8 cellular contexts compared by ENCODE assay signal in the genomic region with DNA sequence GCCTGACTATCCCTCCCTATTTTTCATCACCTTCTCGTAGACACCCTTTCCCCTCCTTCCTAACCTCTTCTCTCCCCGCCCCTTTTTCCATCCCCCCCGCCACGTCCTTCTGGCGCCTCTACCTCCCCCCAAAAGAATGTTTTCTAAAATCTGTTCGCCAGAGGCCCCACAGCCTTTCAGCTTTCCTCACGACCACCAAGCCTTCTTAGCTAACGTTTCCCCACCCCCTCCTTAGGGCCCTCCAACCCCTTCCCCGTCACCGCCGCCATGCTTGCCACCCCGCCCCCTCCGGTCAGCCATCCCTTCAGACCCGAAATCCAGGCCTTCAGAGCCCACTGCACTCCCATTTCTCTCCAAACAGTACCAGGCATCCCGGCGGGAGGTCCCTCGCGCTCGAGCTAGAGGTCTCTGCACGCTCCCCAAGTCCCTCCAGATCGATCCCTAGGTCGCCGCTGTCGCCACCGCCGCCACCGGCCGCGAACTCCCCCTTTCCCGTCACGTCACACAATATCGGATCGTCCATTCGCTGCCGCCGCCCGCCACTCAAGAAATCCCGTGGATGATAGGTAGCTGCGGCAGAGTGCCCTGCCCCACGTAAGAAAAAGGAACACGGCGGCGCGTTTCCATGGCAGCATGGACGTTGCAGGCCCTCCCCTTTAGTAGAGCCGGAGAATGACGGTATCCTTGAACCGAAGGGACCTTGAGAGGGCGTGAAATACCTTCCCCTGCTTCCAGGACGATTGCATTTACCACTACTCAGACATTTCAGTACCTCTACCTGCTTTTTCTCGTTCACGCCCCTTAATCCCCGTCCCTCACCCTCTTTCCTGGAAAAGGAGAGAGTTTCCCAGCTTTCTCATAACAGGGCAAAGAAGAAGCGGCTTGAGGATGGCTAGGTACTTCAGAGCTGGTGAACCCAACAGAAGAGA. TPM values are rescaled to one million over a fixed set of nuclear protein-coding genes. Genes with fewer than 3 reads are reported as not detected.
A peak's percentile ranks its signal among the peaks of the same experiment; 100 is the strongest.
DNase-seq lines count a peak whose midpoint lies in the region; ATAC-seq and FAIRE-seq lines count a peak whose summit lies in the region.

A gene with protein sequence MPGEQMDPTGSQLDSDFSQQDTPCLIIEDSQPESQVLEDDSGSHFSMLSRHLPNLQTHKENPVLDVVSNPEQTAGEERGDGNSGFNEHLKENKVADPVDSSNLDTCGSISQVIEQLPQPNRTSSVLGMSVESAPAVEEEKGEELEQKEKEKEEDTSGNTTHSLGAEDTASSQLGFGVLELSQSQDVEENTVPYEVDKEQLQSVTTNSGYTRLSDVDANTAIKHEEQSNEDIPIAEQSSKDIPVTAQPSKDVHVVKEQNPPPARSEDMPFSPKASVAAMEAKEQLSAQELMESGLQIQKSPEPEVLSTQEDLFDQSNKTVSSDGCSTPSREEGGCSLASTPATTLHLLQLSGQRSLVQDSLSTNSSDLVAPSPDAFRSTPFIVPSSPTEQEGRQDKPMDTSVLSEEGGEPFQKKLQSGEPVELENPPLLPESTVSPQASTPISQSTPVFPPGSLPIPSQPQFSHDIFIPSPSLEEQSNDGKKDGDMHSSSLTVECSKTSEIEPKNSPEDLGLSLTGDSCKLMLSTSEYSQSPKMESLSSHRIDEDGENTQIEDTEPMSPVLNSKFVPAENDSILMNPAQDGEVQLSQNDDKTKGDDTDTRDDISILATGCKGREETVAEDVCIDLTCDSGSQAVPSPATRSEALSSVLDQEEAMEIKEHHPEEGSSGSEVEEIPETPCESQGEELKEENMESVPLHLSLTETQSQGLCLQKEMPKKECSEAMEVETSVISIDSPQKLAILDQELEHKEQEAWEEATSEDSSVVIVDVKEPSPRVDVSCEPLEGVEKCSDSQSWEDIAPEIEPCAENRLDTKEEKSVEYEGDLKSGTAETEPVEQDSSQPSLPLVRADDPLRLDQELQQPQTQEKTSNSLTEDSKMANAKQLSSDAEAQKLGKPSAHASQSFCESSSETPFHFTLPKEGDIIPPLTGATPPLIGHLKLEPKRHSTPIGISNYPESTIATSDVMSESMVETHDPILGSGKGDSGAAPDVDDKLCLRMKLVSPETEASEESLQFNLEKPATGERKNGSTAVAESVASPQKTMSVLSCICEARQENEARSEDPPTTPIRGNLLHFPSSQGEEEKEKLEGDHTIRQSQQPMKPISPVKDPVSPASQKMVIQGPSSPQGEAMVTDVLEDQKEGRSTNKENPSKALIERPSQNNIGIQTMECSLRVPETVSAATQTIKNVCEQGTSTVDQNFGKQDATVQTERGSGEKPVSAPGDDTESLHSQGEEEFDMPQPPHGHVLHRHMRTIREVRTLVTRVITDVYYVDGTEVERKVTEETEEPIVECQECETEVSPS (N-terminal part only) (minus strand): TSS at position 484 of the 929 bp plus-strand sequence. CDS start 113 bp downstream, at position 371.

- H3K27ac ChIP-seq in KOPT-K1 (ENCODE audit: low read depth, low read length, poor library complexity, severe bottlenecking) (peak within 1 kb of the TSS; percentile 53), esophagus (ENCODE audit: low read depth in 2 of 2, low read length in 1 of 2) (peak within 1 kb of the TSS; percentile 75 to 90)

- H3K4me3 ChIP-seq in esophagus (ENCODE audit: low read depth in 1 of 2, low read length in 2 of 2) (peak within 1 kb of the TSS; percentile 90 to 93), mucosa of stomach (ENCODE audit: low read length) (peak within 1 kb of the TSS; percentile 79)

- no peaks in the 10 kb centered on the region for H3K27me3 ChIP-seq in esophagus (ENCODE audit: control insufficient read depth in 1 of 2, insufficient read depth in 2 of 2, low read length in 2 of 2)
- H3K27me3 ChIP-seq in mucosa of stomach (ENCODE audit: control insufficient read depth, insufficient read depth, low read length) = no peaks in the 10 kb centered on the region

- no peaks in the 10 kb centered on the region for H3K9me3 ChIP-seq in KOPT-K1 (ENCODE audit: insufficient read depth, low read length, poor library complexity, severe bottlenecking)
- no peaks in the 10 kb centered on the region for H3K9me3 ChIP-seq in esophagus (ENCODE audit: control insufficient read depth in 2 of 2, insufficient read depth in 1 of 2, low read depth in 1 of 2, low read length in 1 of 2)
- no peaks in the 10 kb centered on the region for H3K9me3 ChIP-seq in mucosa of stomach (ENCODE audit: control insufficient read depth, low read length)

- H3K9ac ChIP-seq in mucosa of stomach (ENCODE audit: low read length) = peak within 1 kb of the TSS; percentile 75

- peak; percentile 66 for FAIRE-seq in RCC 7860 (lab: Jason Lieb, UNC)

- H3K4me1 ChIP-seq in esophagus (ENCODE audit: control insufficient read depth in 2 of 2, insufficient read depth in 2 of 2, low read length in 1 of 2) = peaks cover 0 to 3% of the 10 kb centered on the region in 2 donors
- peaks cover 5% of the 10 kb centered on the region for H3K4me1 ChIP-seq in mucosa of stomach (ENCODE audit: control insufficient read depth, insufficient read depth, low read length)

- WGBS in esophagus, 2 donors = 1% methylated on average over 54 of the region's 54 CpGs

- peak; percentile 99 for ATAC-seq in GM21786 (IDR thresholded peaks at IDR 0.05; ENCODE audit: unreplicated experiment)

- DNase-seq in DMS53 treated with DMSO at 0.1 percent for 48 hours (lab: John Stamatoyannopoulos, UW; ENCODE audit: unreplicated experiment) = peak; percentile 88
- DNase-seq in RCC 7860 (ENCODE audit: low spot score) = peak; percentile 84
- peak; percentile 95 to 97 for DNase-seq in activated T-cell treated with anti-CD3 and anti-CD28 coated beads, Interleukin-2, amount 50 U/mL, for 48 hours
- DNase-seq in stimulated activated CD8-positive, alpha-beta memory T cell treated with anti-CD3 and anti-CD28 coated beads, Interleukin-4, amount 100 ng/mL, for 48 hours = peak; percentile 97

- peaks cover 19% of the 10 kb centered on the region for H3K36me3 ChIP-seq in KOPT-K1 (ENCODE audit: insufficient read depth, low read length)
- no peaks in the 10 kb centered on the region for H3K36me3 ChIP-seq in esophagus (ENCODE audit: control insufficient read depth in 2 of 2, insufficient read depth in 2 of 2, low read length in 1 of 2)
- no peaks in the 10 kb centered on the region for H3K36me3 ChIP-seq in mucosa of stomach (ENCODE audit: control insufficient read depth, insufficient read depth, low read length)

RNA-seq across cellular contexts. Expression of the gene that starts here (rescaled TPM):
- polyA plus RNA-seq in esophagus = 1 to 10 TPM; 6.9 to 7.8 TPM

Comparison
In these comparisons a context has a peak if more than half of its experiments do, and no peak if none do; other contexts are left out.
1. Peak in every context shown above with its lines: DNase-seq, ATAC-seq, H3K4me3 ChIP-seq and H3K27ac ChIP-seq.